Comparison of ENCODE assay signal across 19 cellular contexts in genomic region chr22:38828191-38828590, GRCh38. TPM values are rescaled to one million over a fixed set of nuclear protein-coding genes. Genes with fewer than 3 reads are reported as not detected.
DNase-seq lines count a peak whose midpoint lies in the region; ATAC-seq, FAIRE-seq and TF ChIP-seq lines count a peak whose summit lies in the region.
"Had no signal": no experiment of that assay in that cellular context is flagged by ENCODE, and none has a peak within 500 bp of the region (broad histone marks: within the 10 kb centered on the region; RNA-seq: fewer than 3 reads in every experiment).

No MANE protein-coding gene starts in this region.

- DNase-seq in A673 (ENCODE audit: low spot score) = no peak
- peak; percentile 70 for DNase-seq in chondrocyte (ENCODE audit: low spot score)
- peak; percentile 13 for DNase-seq in osteoblast (ENCODE audit: insufficient read length, low spot score, missing footprints)
- no peak for DNase-seq in kidney tubule cell (ENCODE audit: low spot score)
- no peak for DNase-seq in pancreas
- DNase-seq: AML-193; CD4-positive, CD25-positive, alpha-beta regulatory T cell; DMS153; DMS79 treated with DMSO at 0.1 percent for 48 hours; EL; H9 had no signal

- peaks cover 0 to 21% (median 9%) of the 10 kb centered on the region in 11 experiments; a peak in 10 of 22 replicates for H4K20me1 ChIP-seq in BLaER1 treated with 17β-estradiol and CSF1 and Interleukin-3, amounts not matched to agents 10 nM and 100 nM
- no peaks in the 10 kb centered on the region for H4K20me1 ChIP-seq in osteoblast (ENCODE audit: insufficient read depth, low read length)

- no peak overlapping the region for H3K27ac Mint-ChIP-seq in chondrocyte (ENCODE audit: unreplicated experiment)
- H3K27ac Mint-ChIP-seq: CD4-positive, CD25-positive, alpha-beta regulatory T cell; GM23338; H9; IgD-negative memory B cell had no signal

- peak overlapping the region in 10 of 11 experiments; percentile 6 to 87 (median 78); a peak in 17 of 22 replicates for H3K4me2 ChIP-seq in BLaER1 treated with 17β-estradiol and CSF1 and Interleukin-3, amounts not matched to agents 10 nM and 100 nM
- no peak overlapping the region for H3K4me2 ChIP-seq in osteoblast (ENCODE audit: insufficient read depth, low read length)
- H3K4me2 ChIP-seq: GM23338 had no signal

- BruUV-seq in A673 (replicated peaks; lab: Mats Ljungman, UMichigan) = no TSS peak

- no peak overlapping the region for H2AFZ ChIP-seq in osteoblast (ENCODE audit: low read length)
- H2AFZ ChIP-seq: GM23338 had no signal

- no peak for FAIRE-seq in pancreas (lab: Jason Lieb, UNC)
- FAIRE-seq: A549, G401.6, GM12891 had no signal

- no peak for TF ChIP-seq CTCF in A673 (conservative IDR thresholded peaks at IDR 0.05; ENCODE audit: low read depth, low read length)
- no peak for TF ChIP-seq CTCF in chondrocyte (IDR thresholded peaks at IDR 0.05)
- no peak for TF ChIP-seq CTCF in osteoblast (IDR thresholded peaks at IDR 0.05; ENCODE audit: extremely low read depth, low read depth, low read length)
- TF ChIP-seq CTCF in pancreas (IDR thresholded peaks at IDR 0.05) = no peak

- H3K36me3 ChIP-seq in A673 (ENCODE audit: insufficient read depth, low read length, poor library complexity, severe bottlenecking) = peaks cover 45% of the 10 kb centered on the region
- peaks cover 0 to 10% (median 0%) of the 10 kb centered on the region in 11 experiments; a peak in 4 of 22 replicates for H3K36me3 ChIP-seq in BLaER1 treated with 17β-estradiol and CSF1 and Interleukin-3, amounts not matched to agents 10 nM and 100 nM
- H3K36me3 ChIP-seq in osteoblast (ENCODE audit: insufficient read depth, low read length) = no peaks in the 10 kb centered on the region
- no peaks in the 10 kb centered on the region for H3K36me3 ChIP-seq in pancreas
- H3K36me3 ChIP-seq: BLaER1 had no signal

- H3K79me2 ChIP-seq in osteoblast (ENCODE audit: insufficient read depth, low read length) = no peaks in the 10 kb centered on the region

- peak overlapping the region; percentile 30 for H3K27ac ChIP-seq in A673 (ENCODE audit: low read depth, low read length, poor library complexity, severe bottlenecking)
- H3K27ac ChIP-seq in BLaER1 treated with 17β-estradiol and CSF1 and Interleukin-3, amounts not matched to agents 10 nM and 100 nM = peak overlapping the region in 3 of 11 experiments; percentile 36 to 87 (median 83); a peak in 4 of 22 replicates
- H3K27ac ChIP-seq in osteoblast (ENCODE audit: low read depth, low read length) = no peak overlapping the region
- no peak overlapping the region for H3K27ac ChIP-seq in pancreas
- H3K27ac ChIP-seq: BLaER1 had no signal

- 0 out of 22 replicates have a peak overlapping the region, but pooled peaks of 1 of the 11 experiments have one; percentile 0 for H3K9ac ChIP-seq in BLaER1 treated with 17β-estradiol and CSF1 and Interleukin-3, amounts not matched to agents 10 nM and 100 nM
- H3K9ac ChIP-seq: BLaER1 had no signal

- peaks cover 12% of the 10 kb centered on the region for H3K4me1 Mint-ChIP-seq in chondrocyte (ENCODE audit: low read depth)

- peaks cover 1% of the 10 kb centered on the region for H3K27me3 Mint-ChIP-seq in chondrocyte (ENCODE audit: low read depth)

- ATAC-seq in HG03095 (IDR thresholded peaks at IDR 0.05; ENCODE audit: unreplicated experiment) (no peak), pancreas (no peak)
- ATAC-seq: A549, GM23338 had no signal

- H3K27me3 ChIP-seq in A673 (replicated peaks; ENCODE audit: insufficient read depth, low read depth, low read length, poor library complexity) = no peaks in the 10 kb centered on the region
- no peaks in the 10 kb centered on the region for H3K27me3 ChIP-seq in BLaER1 treated with 17β-estradiol and CSF1 and Interleukin-3, amounts not matched to agents 10 nM and 100 nM
- no peaks in the 10 kb centered on the region for H3K27me3 ChIP-seq in osteoblast (ENCODE audit: insufficient read depth, low read length)
- no peaks in the 10 kb centered on the region for H3K27me3 ChIP-seq in pancreas
- H3K27me3 ChIP-seq: BLaER1 had no signal

- no peak overlapping the region for H3K4me3 Mint-ChIP-seq in chondrocyte (ENCODE audit: unreplicated experiment)
- H3K4me3 Mint-ChIP-seq: CD4-positive, CD25-positive, alpha-beta regulatory T cell; GM23338; H9 had no signal

- H3K4me1 ChIP-seq in A673 (ENCODE audit: insufficient read depth, low read length, poor library complexity, severe bottlenecking) = peaks cover 8% of the 10 kb centered on the region
- H3K4me1 ChIP-seq in BLaER1 treated with 17β-estradiol and CSF1 and Interleukin-3, amounts not matched to agents 10 nM and 100 nM = peaks cover 21 to 55% (median 52%) of the 10 kb centered on the region in 10 experiments
- H3K4me1 ChIP-seq in osteoblast (ENCODE audit: insufficient read depth, low read length) = no peaks in the 10 kb centered on the region
- H3K4me1 ChIP-seq in pancreas = no peaks in the 10 kb centered on the region

- H3K9me3 Mint-ChIP-seq in chondrocyte (ENCODE audit: low read depth) = no peaks in the 10 kb centered on the region
- H3K9me3 Mint-ChIP-seq: GM23338, H9, IgD-negative memory B cell had no signal

- intact Hi-C loops in A673 (cut with micrococcal nuclease; ENCODE audit: unreplicated experiment) (no loop called here), pancreas (cut with DNase I) (no loop called here)

- H3K9me3 ChIP-seq in A673 (ENCODE audit: low read depth, low read length, poor library complexity, severe bottlenecking) (no peaks in the 10 kb centered on the region), osteoblast (ENCODE audit: low read depth, low read length) (no peaks in the 10 kb centered on the region), pancreas (no peaks in the 10 kb centered on the region)
- H3K9me3 ChIP-seq in BLaER1 treated with 17β-estradiol and CSF1 and Interleukin-3, amounts not matched to agents 10 nM and 100 nM (replicated peaks in 1 of 11) = no peaks in the 10 kb centered on the region
- H3K9me3 ChIP-seq: A549, BLaER1 had no signal

- peaks cover 8% of the 10 kb centered on the region for H3K36me3 Mint-ChIP-seq in chondrocyte (ENCODE audit: low read depth)
- H3K36me3 Mint-ChIP-seq: IgD-negative memory B cell had no signal

- 84 to 86% methylated on average over 11 of the region's 11 CpGs for WGBS in pancreas, 2 donors

- CTCF ChIA-PET in A673 (lab: Charles Lee) = no interaction called here

- POLR2A ChIA-PET in A673 (lab: Charles Lee; ENCODE audit: low non-redundant PET) = interaction anchor here (0.5 kb wide), 1 partner anchor 1892 kb away, joined by 14 read pairs; no protein-coding TSS in a partner anchor

- no peak overlapping the region for H3K4me3 ChIP-seq in A673 (ENCODE audit: low read depth, low read length, poor library complexity, severe bottlenecking)
- H3K4me3 ChIP-seq in BLaER1 treated with 17β-estradiol and CSF1 and Interleukin-3, amounts not matched to agents 10 nM and 100 nM = no peak overlapping the region
- H3K4me3 ChIP-seq in osteoblast (ENCODE audit: insufficient read depth, low read length) = no peak overlapping the region
- H3K4me3 ChIP-seq in pancreas = no peak overlapping the region
- H3K4me3 ChIP-seq: A549, BLaER1, GM23338 had no signal

RNA-seq across cellular contexts. Expression of gene NPTXR, which starts 15.6 kb away (rescaled TPM):
- 116 and 129 TPM in 2 replicates for total RNA-seq in A673 (2021)
- total RNA-seq in chondrocyte = 23.4 to 37.5 TPM (median 35.0 TPM) in 3 replicates
- 0.72 and 1.5 TPM in 2 replicates for total RNA-seq in osteoblast
- 10 to 100 TPM in 1 of 6 donors, 1 to 10 TPM in 5; 4.2 to 11.0 (median 6.0) TPM for total RNA-seq in pancreas
- polyA plus RNA-seq in pancreas = 1 to 10 TPM; 3.0 to 5.0 TPM

RNA-seq across cellular contexts. Expression of gene DNAL4, which starts 34.2 kb away (rescaled TPM):
- total RNA-seq in A673 (2021) = 51.7 and 59.1 TPM in 2 replicates
- 10.8 to 14.3 TPM (median 11.8 TPM) in 3 replicates for total RNA-seq in chondrocyte
- total RNA-seq in osteoblast = 15.9 and 17.0 TPM in 2 replicates
- total RNA-seq in pancreas = 10 to 100 TPM in 4 of 6 donors, 1 to 10 TPM in 2; 7.7 to 13.9 (median 10.7) TPM
- 10 to 100 TPM; 12.2 to 16.2 TPM for polyA plus RNA-seq in pancreas

RNA-seq across cellular contexts. Expression of gene CBX6, which starts 43.8 kb away (rescaled TPM):
- total RNA-seq in A673 (2021) (111 and 119 TPM in 2 replicates), chondrocyte (80.1 to 110 TPM (median 82.9 TPM) in 3 replicates), osteoblast (58.6 and 59.5 TPM in 2 replicates), pancreas (10 to 100 TPM; 22.5 to 44.6 (median 29.2) TPM)
- polyA plus RNA-seq in pancreas = 10 to 100 TPM; 23.1 to 29.0 TPM

Comparison
In these comparisons a context has a peak if more than half of its experiments do, and no peak if none do; other contexts are left out.
1. DNase-seq: peak in chondrocyte (single experiment) and osteoblast (single experiment); none in A673 (single experiment), kidney tubule cell (single experiment) and pancreas (0 of 6).